In the genomic region with DNA sequence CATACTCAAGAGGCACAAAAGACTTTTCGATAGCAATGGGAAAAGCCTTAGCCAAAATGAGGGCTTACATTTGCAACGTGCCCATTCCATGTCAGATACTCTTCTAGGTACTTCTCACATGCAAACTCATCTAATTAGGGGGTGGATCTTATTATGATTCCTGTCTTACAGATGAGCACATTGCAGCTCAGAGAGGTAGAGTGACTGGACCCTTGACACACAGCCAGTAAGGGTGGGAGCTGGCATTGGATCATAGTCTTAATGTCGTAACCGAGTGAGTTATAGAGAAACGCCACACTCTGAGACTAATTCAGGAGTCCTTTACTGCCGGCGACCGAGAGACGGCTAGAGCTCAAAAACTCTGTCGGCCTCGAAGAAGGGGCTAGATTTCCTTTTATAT, we compare ENCODE assay signal across 24 cellular contexts.
"Had no signal": no experiment of that assay in that cellular context is flagged by ENCODE, and none has a peak within 500 bp of the region (broad histone marks: within the 10 kb centered on the region; RNA-seq: fewer than 3 reads in every experiment).

No MANE protein-coding gene starts in this region.

- H3K4me3 ChIP-seq: left lung, lung, ovary, right atrium auricular region, skin epidermis, tibial nerve, upper lobe of left lung had no signal

- DNase-seq: head of caudate nucleus; hypothalamus; immature natural killer cell; kidney; left colon; left lung; naive B cell; nucleus accumbens; ovary; stimulated activated CD4-positive, alpha-beta T cell treated with anti-CD3 and anti-CD28 coated beads, Interleukin-12 subunit alpha, Interleukin-12 subunit beta, amount 100 ng/mL, for 4 hours; stimulated activated CD4-positive, alpha-beta T cell treated with anti-CD3 and anti-CD28 coated beads, Interleukin-15, amount 100 ng/mL, for 24 hours; stimulated activated CD4-positive, alpha-beta T cell treated with anti-CD3 and anti-CD28 coated beads, Interleukin-2, amount 100 ng/mL, for 24 hours; stimulated activated CD4-positive, alpha-beta T cell treated with anti-CD3 and anti-CD28 coated beads, Interleukin-4, amount 100 ng/mL, for 1 hour; stimulated activated naive CD4-positive, alpha-beta T cell; substantia nigra; upper lobe of left lung had no signal

- H3K27ac ChIP-seq: left lung, ovary, right atrium auricular region, skin epidermis, tibial nerve, upper lobe of left lung had no signal

- H3K36me3 ChIP-seq: left lung, ovary, right atrium auricular region, tibial nerve, upper lobe of left lung had no signal

- ATAC-seq: left colon; left lung; natural killer cell treated with Interleukin-12 subunit alpha and Interleukin-12 subunit beta and Interleukin-15 and Interleukin-18, amount 100 ng/mL, for 72 hours; sciatic nerve had no signal

- H3K9me3 ChIP-seq: left lung, ovary, right atrium auricular region, tibial nerve, upper lobe of left lung had no signal

- H3K27me3 ChIP-seq: left lung, ovary, right atrium auricular region, tibial nerve, upper lobe of left lung had no signal

- FAIRE-seq: islet of Langerhans, kidney, urothelium cell line had no signal
